Comparison of ENCODE assay signal across 13 cellular contexts in the genomic region with DNA sequence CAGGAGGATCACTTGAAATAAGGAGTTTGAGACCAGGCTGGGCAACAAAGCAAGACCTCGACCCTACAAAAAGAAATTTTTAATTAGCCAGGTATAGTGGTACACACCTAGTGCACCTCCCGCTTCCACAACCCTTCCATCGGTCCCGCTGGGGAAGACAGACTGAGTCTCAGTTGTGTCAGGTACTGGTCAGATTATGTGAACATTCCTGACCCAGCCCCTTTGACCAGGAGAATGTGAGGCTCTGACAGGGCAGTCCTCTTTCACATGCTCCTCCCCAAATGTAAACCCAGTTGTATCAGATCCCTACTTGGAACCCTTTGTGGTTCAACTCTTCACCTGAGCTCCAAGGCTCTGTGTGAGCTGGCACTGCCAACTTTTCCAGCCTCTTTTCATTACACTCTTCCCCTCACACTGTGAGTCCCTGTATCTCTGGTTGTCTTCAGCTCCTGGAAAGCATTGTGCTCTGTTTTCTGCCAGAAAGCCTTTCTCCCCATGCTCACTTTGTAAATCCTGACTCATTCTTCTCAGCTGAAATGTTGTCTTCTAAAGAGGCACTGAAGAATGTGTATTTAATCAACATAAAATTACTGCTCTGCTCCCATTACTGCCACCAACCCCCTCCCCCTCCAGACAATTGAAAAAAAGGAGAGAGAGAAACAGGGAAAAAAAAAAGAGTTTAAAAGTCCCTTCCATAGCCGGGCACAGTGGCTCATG. TPM values are rescaled to one million over a fixed set of nuclear protein-coding genes. Genes with fewer than 3 reads are reported as not detected.
DNase-seq lines count a peak whose midpoint lies in the region; ATAC-seq and TF ChIP-seq lines count a peak whose summit lies in the region.
"Had no signal": no experiment of that assay in that cellular context is flagged by ENCODE, and none has a peak within 500 bp of the region (broad histone marks: within the 10 kb centered on the region; RNA-seq: fewer than 3 reads in every experiment).

No MANE protein-coding gene starts in this region.

- no peak overlapping the region for H3K56ac ChIP-seq in IMR-90 (ENCODE audit: extremely low read depth, insufficient read depth, low read length)

- H2BK120ac ChIP-seq in IMR-90 (ENCODE audit: low read depth, low read length), result peak overlapping the region; percentile 11; the same call in 1 of the 2 replicates

- H3K9me3 Mint-ChIP-seq in T-helper 2 cell treated with Interferon-gamma antibody and Interleukin-4, amounts not matched to agents 5 μg/mL and 100 μg/mL, for 36 hours, result peaks cover 18% of the 10 kb centered on the region
- H3K9me3 Mint-ChIP-seq in brain (peaks cover 0 to 6% (median 0%) of the 10 kb centered on the region in 5 experiments), nephron (peaks cover 4% of the 10 kb centered on the region)

- no peak for DNase-seq in T-helper 2 cell treated with Interferon-gamma antibody and Interleukin-4, amounts not matched to agents 5 μg/mL and 100 μg/mL, for 36 hours (ENCODE audit: low spot score)
- DNase-seq in T-helper 2 cell (no peak), IMR-90 (no peak), NCI-H82 treated with DMSO at 0.1 percent for 48 hours (lab: John Stamatoyannopoulos, UW; ENCODE audit: unreplicated experiment) (no peak), activated gamma-delta T cell (lab: John Stamatoyannopoulos, UW) (no peak)
- DNase-seq: 8988T; activated CD4-positive, alpha-beta T cell treated with anti-CD3 and anti-CD28 coated beads for 4 hours; stimulated activated CD4-positive, alpha-beta T cell treated with anti-CD3 and anti-CD28 coated beads, Interleukin-12 subunit alpha, Interleukin-12 subunit beta, amount 100 ng/mL, for 4 hours had no signal

- TF ChIP-seq CTCF in IMR-90 (conservative IDR thresholded peaks at IDR 0.05; ENCODE audit: low read depth, low read length) (no peak), brain (conservative IDR thresholded peaks at IDR 0.05) (no peak), nephron (IDR thresholded peaks at IDR 0.05; ENCODE audit: unreplicated experiment in 3 of 3) (no peak)

- peaks cover 10% of the 10 kb centered on the region for H3K9me1 ChIP-seq in IMR-90 (ENCODE audit: insufficient read depth, low read length)

- H3K14ac ChIP-seq in IMR-90 (replicated peaks; ENCODE audit: low read depth, low read length), result no peak overlapping the region

- peaks cover 7% of the 10 kb centered on the region for H3K27me3 ChIP-seq in IMR-90 (ENCODE audit: control insufficient read depth, insufficient read depth, low read length)
- H3K27me3 ChIP-seq: pancreas had no signal

- no peak for TF ChIP-seq POLR2A in IMR-90 (IDR thresholded peaks at IDR 0.05; ENCODE audit: low read depth, low read length)

- H3K4me2 ChIP-seq in IMR-90 (ENCODE audit: low read depth, low read length), result 0 out of 2 replicates have a peak overlapping the region, but pooled peaks have one; percentile 10

- H2BK15ac ChIP-seq in IMR-90 (ENCODE audit: low read depth, low read length), result no peak overlapping the region

- H4K20me1 ChIP-seq in IMR-90 (ENCODE audit: insufficient read depth, low read length), result peaks cover 14% of the 10 kb centered on the region

- in situ Hi-C loops in IMR-90 (cut with MboI; ENCODE audit: low sequenced_read_pairs), result no loop called here

- peak overlapping the region; percentile 9 for H2BK5ac ChIP-seq in IMR-90 (ENCODE audit: low read depth, low read length, poor library complexity, severe bottlenecking)

- ATAC-seq in IMR-90 (ENCODE audit: low read depth) (no peak), GM21528 (IDR thresholded peaks at IDR 0.05; ENCODE audit: low FRiP score, unreplicated experiment) (no peak)
- ATAC-seq: pancreas had no signal

- H3K9me3 ChIP-seq in IMR-90 (ENCODE audit: control insufficient read depth, insufficient read depth, low read length), result no peaks in the 10 kb centered on the region
- H3K9me3 ChIP-seq: pancreas, thoracic aorta had no signal

- H2AK9ac ChIP-seq in IMR-90 (replicated peaks; ENCODE audit: low read depth, low read length, poor library complexity), result peak overlapping the region; percentile 15

- CTCF ChIA-PET in IMR-90 (lab: Yijun Ruan, JAX), result interaction anchor here (0.9 to 1.3 kb wide), 2 partner anchors 12 to 13 kb away, joined by 3 to 4 read pairs; no protein-coding TSS in a partner anchor

- peak overlapping the region; percentile 82 for H3K27ac Mint-ChIP-seq in T-helper 2 cell treated with Interferon-gamma antibody and Interleukin-4, amounts not matched to agents 5 μg/mL and 100 μg/mL, for 36 hours
- H3K27ac Mint-ChIP-seq in brain (peak overlapping the region; percentile 22 to 94 (median 67)), nephron (peak overlapping the region; percentile 68 to 77 (median 75))

- H2AFZ ChIP-seq in IMR-90 (replicated peaks; ENCODE audit: low read length, poor library complexity), result peak overlapping the region; percentile 71

- no peaks in the 10 kb centered on the region for H3K36me3 ChIP-seq in IMR-90 (ENCODE audit: control insufficient read depth, insufficient read depth, low read length)
- H3K36me3 ChIP-seq: pancreas, thoracic aorta had no signal

- no peak overlapping the region for H3K9ac ChIP-seq in IMR-90 (ENCODE audit: low read depth, low read length)

- H3K4me3 ChIP-seq in IMR-90 (ENCODE audit: insufficient read depth, low read depth, low read length), result no peak overlapping the region

- intact Hi-C loops in IMR-90 (cut with micrococcal nuclease), result no loop called here

- H3K18ac ChIP-seq in IMR-90 (ENCODE audit: low read depth, low read length), result no peak overlapping the region

- H2AK5ac ChIP-seq in IMR-90 (ENCODE audit: low read depth, low read length), result 0 out of 2 replicates have a peak overlapping the region, but pooled peaks have one; percentile 0

- POLR2A ChIA-PET in IMR-90 (lab: Charles Lee; ENCODE audit: unreplicated experiment), result no interaction called here

- H3K79me1 ChIP-seq in IMR-90 (ENCODE audit: low read depth in 1 of 2, low read length in 2 of 2), result peaks cover 3 to 23% of the 10 kb centered on the region in 2 experiments; a peak in 3 of 4 replicates

- H3K27me3 Mint-ChIP-seq in T-helper 2 cell treated with Interferon-gamma antibody and Interleukin-4, amounts not matched to agents 5 μg/mL and 100 μg/mL, for 36 hours (ENCODE audit: low read depth), result peaks cover 14% of the 10 kb centered on the region
- H3K27me3 Mint-ChIP-seq in brain (peaks cover 23% of the 10 kb centered on the region), nephron (ENCODE audit: low read depth) (peaks cover 16% of the 10 kb centered on the region)

- peaks cover 7% of the 10 kb centered on the region for H3K36me3 Mint-ChIP-seq in T-helper 2 cell treated with Interferon-gamma antibody and Interleukin-4, amounts not matched to agents 5 μg/mL and 100 μg/mL, for 36 hours (ENCODE audit: low read depth)
- H3K36me3 Mint-ChIP-seq in brain, result no peaks in the 10 kb centered on the region
- H3K36me3 Mint-ChIP-seq in nephron (ENCODE audit: low read depth), result no peaks in the 10 kb centered on the region

- H4K8ac ChIP-seq in IMR-90 (ENCODE audit: low read depth in 2 of 2, low read length in 2 of 2), result peak overlapping the region; percentile 43 to 50; a peak in 3 of 4 replicates

- no CpG with 5 or more reads among the region's 5 CpGs for WGBS in IMR-90 (ENCODE audit: extremely low coverage in 2 of 2, insufficient read length in 1 of 2), 2 experiments

- H3K4me3 Mint-ChIP-seq in T-helper 2 cell treated with Interferon-gamma antibody and Interleukin-4, amounts not matched to agents 5 μg/mL and 100 μg/mL, for 36 hours, result peak overlapping the region; percentile 62
- H3K4me3 Mint-ChIP-seq in brain (peak overlapping the region; percentile 35 to 80 (median 70)), nephron (peak overlapping the region; percentile 65 to 80 (median 75))

- TF ChIP-seq RAD21 in IMR-90 (IDR thresholded peaks at IDR 0.05; ENCODE audit: low read length), result no peak

- peak overlapping the region; percentile 23; the same call in 1 of the 2 replicates for H4K91ac ChIP-seq in IMR-90 (ENCODE audit: insufficient read depth, low read depth, low read length)

- peaks cover 11% of the 10 kb centered on the region for H3K4me1 ChIP-seq in IMR-90 (ENCODE audit: control insufficient read depth, insufficient read depth, low read length)

- H2BK20ac ChIP-seq in IMR-90 (ENCODE audit: low read depth, low read length), result no peak overlapping the region

- no peak overlapping the region for H3K27ac ChIP-seq in IMR-90 (ENCODE audit: insufficient read depth, low read length)

- dilution Hi-C loops in IMR-90 (cut with HindIII; ENCODE audit: low sequenced_read_pairs, unreplicated experiment), result no loop called here

- H3K23ac ChIP-seq in IMR-90 (ENCODE audit: low read depth, low read length), result no peak overlapping the region

- H3K4me1 Mint-ChIP-seq in T-helper 2 cell treated with Interferon-gamma antibody and Interleukin-4, amounts not matched to agents 5 μg/mL and 100 μg/mL, for 36 hours (ENCODE audit: low read depth), result peaks cover 17% of the 10 kb centered on the region
- H3K4me1 Mint-ChIP-seq in brain (peaks cover 36% of the 10 kb centered on the region), nephron (peaks cover 12% of the 10 kb centered on the region)

- no peak overlapping the region for H3K4ac ChIP-seq in IMR-90 (ENCODE audit: low read depth, low read length)

- peak overlapping the region; percentile 49; the same call in 1 of the 2 replicates for H4K5ac ChIP-seq in IMR-90 (ENCODE audit: low read depth, low read length)

- no TSS peak for BruUV-seq in IMR-90 (replicated peaks; lab: Mats Ljungman, UMichigan)

TF ChIP-seq in IMR-90, 13 proteins besides CTCF, POLR2A, EP300 and RAD21 (continues in another document):
- TF ChIP-seq MAFK (IDR thresholded peaks at IDR 0.05; ENCODE audit: low read depth, low read length) (no peak), SMC3 (IDR thresholded peaks at IDR 0.05; ENCODE audit: low read depth, low read length) (no peak), RFX5 (IDR thresholded peaks at IDR 0.05; ENCODE audit: low read depth, low read length) (no peak), RCOR1 (IDR thresholded peaks at IDR 0.05; ENCODE audit: insufficient replicate concordance, low read length) (no peak)

RNA-seq across cellular contexts. Expression of a gene that starts 2.1 kb away (rescaled TPM):
- total RNA-seq in IMR-90 (2012; rRNA removed), result 26.7 and 30.1 TPM in 2 replicates
- polyA plus RNA-seq in IMR-90 (2012; rRNA removed) (20.9 and 21.8 TPM in 2 replicates), brain (ENCODE audit: insufficient read depth, low read depth, low replicate concordance) (41.0 TPM)
- 13.3 and 15.5 TPM in 2 replicates for polyA plus RNA-seq in IMR-90 (2012; cell fraction: cytosol; rRNA removed)
- 7.9 and 17.5 TPM in 2 replicates for polyA plus RNA-seq in IMR-90 (2012; cell fraction: nucleus; rRNA removed; ENCODE audit: low replicate concordance)

RNA-seq across cellular contexts. Expression of a gene that starts 37.6 kb away (rescaled TPM):
- total RNA-seq in IMR-90 (2012; rRNA removed), result 94.7 and 115 TPM in 2 replicates
- polyA plus RNA-seq in IMR-90 (2012; rRNA removed) (297 and 401 TPM in 2 replicates), brain (ENCODE audit: insufficient read depth, low read depth, low replicate concordance) (84.5 TPM)
- 415 and 627 TPM in 2 replicates for polyA plus RNA-seq in IMR-90 (2012; cell fraction: cytosol; rRNA removed)
- 93.4 and 268 TPM in 2 replicates for polyA plus RNA-seq in IMR-90 (2012; cell fraction: nucleus; rRNA removed; ENCODE audit: low replicate concordance)

RNA-seq across cellular contexts. Expression of a gene that starts 45.8 kb away (rescaled TPM):
- 7.3 and 8.3 TPM in 2 replicates for total RNA-seq in IMR-90 (2012; rRNA removed)
- polyA plus RNA-seq in IMR-90 (2012; rRNA removed) (19.7 and 21.2 TPM in 2 replicates), brain (ENCODE audit: insufficient read depth, low read depth, low replicate concordance) (22.9 TPM)
- 25.4 and 27.1 TPM in 2 replicates for polyA plus RNA-seq in IMR-90 (2012; cell fraction: cytosol; rRNA removed)
- polyA plus RNA-seq in IMR-90 (2012; cell fraction: nucleus; rRNA removed; ENCODE audit: low replicate concordance), result 11.1 and 16.6 TPM in 2 replicates
